In genomic region chr16:77789646-77790370, GRCh38 we compare ENCODE assay signal across 1 cellular context.
TF ChIP-seq lines count a peak whose summit lies in the region.

No MANE protein-coding gene starts in this region.

TF ChIP-seq in SK-N-SH, 30 proteins besides CTCF, POLR2A, EP300 and RAD21 (continued from another document):
- TF ChIP-seq MAX (IDR thresholded peaks at IDR 0.05; ENCODE audit: low read depth) (no peak), NFIC (IDR thresholded peaks at IDR 0.05; ENCODE audit: borderline replicate concordance) (no peak), GATA2 (CRISPR knock-in tag; IDR thresholded peaks at IDR 0.05) (no peak), FOXM1 (IDR thresholded peaks at IDR 0.05; ENCODE audit: low read depth) (no peak), FOSL2 (IDR thresholded peaks at IDR 0.05; ENCODE audit: borderline replicate concordance, low read depth) (no peak), SMC3 (IDR thresholded peaks at IDR 0.05; ENCODE audit: low read depth, low read length) (no peak)
